In the genomic region with DNA sequence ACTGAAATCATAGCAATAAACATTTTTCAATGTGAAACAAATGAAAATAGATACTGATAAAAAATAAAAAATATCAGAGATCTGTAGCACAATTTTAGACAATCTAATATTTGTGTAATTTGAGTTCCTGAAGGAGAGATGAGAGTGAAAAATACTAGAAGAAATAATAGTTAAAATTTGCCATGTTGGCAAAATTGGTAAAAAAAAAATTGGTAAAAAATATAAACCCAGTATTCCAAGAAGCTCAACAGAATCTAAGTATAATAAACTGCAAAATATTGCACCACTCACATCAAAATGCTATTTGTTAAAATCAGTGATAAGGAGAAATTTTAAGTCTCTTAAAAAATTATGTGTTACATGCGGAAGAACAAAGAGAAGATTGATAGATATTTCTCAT, we compare ENCODE assay signal across 38 cellular contexts.
"Had no signal": no experiment of that assay in that cellular context is flagged by ENCODE, and none has a peak within 500 bp of the region (broad histone marks: within the 10 kb centered on the region; RNA-seq: fewer than 3 reads in every experiment).

No MANE protein-coding gene starts in this region.

- ATAC-seq: activated CD8-positive, alpha-beta memory T cell treated with anti-CD3 and anti-CD28 coated beads, Interleukin-2, amount 10 ng/mL, durations not matched to agents 7 days and 5 days; activated CD8-positive, alpha-beta T cell treated with anti-CD3 and anti-CD28 coated beads, Interleukin-2, amount 10 ng/mL, durations not matched to agents 7 days and 5 days; activated naive CD8-positive, alpha-beta T cell treated with anti-CD3 and anti-CD28 coated beads, Interleukin-2, amount 50 U/mL, for 24 hours had no signal

- H3K4me3 ChIP-seq: ascending aorta, cardiac muscle cell had no signal

- H3K9me3 ChIP-seq: ascending aorta had no signal

- H3K36me3 ChIP-seq: ascending aorta, cardiac muscle cell had no signal

- H3K36me3 Mint-ChIP-seq: activated CD8-positive, alpha-beta memory T cell treated with anti-CD3 and anti-CD28 coated beads, Interleukin-2, amount 10 ng/mL, durations not matched to agents 7 days and 5 days; activated naive CD4-positive, alpha-beta T cell treated with anti-CD3 and anti-CD28 coated beads, Interleukin-2, amount 10 ng/mL, durations not matched to agents 7 days and 5 days; activated naive CD4-positive, alpha-beta T cell treated with anti-CD3 and anti-CD28 coated beads, Interleukin-2, amount 50 U/mL, for 24 hours; activated naive CD8-positive, alpha-beta T cell; activated naive CD8-positive, alpha-beta T cell treated with anti-CD3 and anti-CD28 coated beads, Interleukin-2, amount 10 ng/mL, durations not matched to agents 7 days and 5 days; brain had no signal

- H3K27ac ChIP-seq: ascending aorta, cardiac muscle cell, VCaP had no signal

- H3K9me3 Mint-ChIP-seq: activated CD4-positive, alpha-beta memory T cell treated with anti-CD3 and anti-CD28 coated beads, Interleukin-2, amount 10 ng/mL, durations not matched to agents 7 days and 5 days; activated CD4-positive, alpha-beta T cell treated with anti-CD3 and anti-CD28 coated beads, Interleukin-2, amount 10 ng/mL, durations not matched to agents 24 days and 14 days; brain had no signal

- H3K27ac Mint-ChIP-seq: activated B cell treated with CpG ODN at 0.5 μM for 24 hours; activated CD4-positive, alpha-beta memory T cell treated with anti-CD3 and anti-CD28 coated beads, Interleukin-2, amount 10 ng/mL, durations not matched to agents 7 days and 5 days; activated CD4-positive, alpha-beta T cell treated with anti-CD3 and anti-CD28 coated beads, Interleukin-2, amount 10 ng/mL, durations not matched to agents 24 days and 14 days; activated CD8-positive, alpha-beta memory T cell treated with anti-CD3 and anti-CD28 coated beads, Interleukin-2, amount 10 ng/mL, durations not matched to agents 7 days and 5 days; activated CD8-positive, alpha-beta T cell treated with anti-CD3 and anti-CD28 coated beads, Interleukin-2, amount 10 ng/mL, durations not matched to agents 7 days and 5 days; activated naive CD4-positive, alpha-beta T cell treated with anti-CD3 and anti-CD28 coated beads, Interleukin-2, amount 10 ng/mL, durations not matched to agents 7 days and 5 days; activated naive CD4-positive, alpha-beta T cell treated with anti-CD3 and anti-CD28 coated beads, Interleukin-2, amount 50 U/mL, for 24 hours; activated naive CD8-positive, alpha-beta T cell; activated naive CD8-positive, alpha-beta T cell treated with anti-CD3 and anti-CD28 coated beads, Interleukin-2, amount 10 ng/mL, durations not matched to agents 7 days and 5 days; activated naive CD8-positive, alpha-beta T cell treated with anti-CD3 and anti-CD28 coated beads, Interleukin-2, amount 50 U/mL, for 24 hours; activated T-cell treated with anti-CD3 and anti-CD28 coated beads, Interleukin-2, amount 50 U/mL, for 24 hours; activated T-helper 2 cell treated with anti-CD3 and anti-CD28 coated beads, Interferon-gamma antibody, Interleukin-2, Interleukin-4, amounts not matched to agents 10 μg/mL and 5 μg/mL and 100 μg/mL, durations not matched to agents 14 hours and 24 hours and 36 hours; brain; T-helper 1 cell treated with Interleukin-12 subunit alpha and Interleukin-12 subunit beta and Interleukin-4 antibody, amounts not matched to agents 30 μg/mL and 1 μg/mL, for 36 hours; T-helper 2 cell treated with Interferon-gamma antibody and Interleukin-4, amounts not matched to agents 5 μg/mL and 100 μg/mL, for 36 hours had no signal

- H3K4me1 ChIP-seq: ascending aorta had no signal

- H3K27me3 Mint-ChIP-seq: activated B cell treated with CpG ODN at 0.5 μM for 24 hours; activated CD4-positive, alpha-beta memory T cell treated with anti-CD3 and anti-CD28 coated beads, Interleukin-2, amount 10 ng/mL, durations not matched to agents 7 days and 5 days; activated CD4-positive, alpha-beta T cell treated with anti-CD3 and anti-CD28 coated beads, Interleukin-2, amount 10 ng/mL, durations not matched to agents 24 days and 14 days; activated CD8-positive, alpha-beta memory T cell treated with anti-CD3 and anti-CD28 coated beads, Interleukin-2, amount 10 ng/mL, durations not matched to agents 7 days and 5 days; activated naive CD4-positive, alpha-beta T cell treated with anti-CD3 and anti-CD28 coated beads, Interleukin-2, amount 10 ng/mL, durations not matched to agents 7 days and 5 days; activated naive CD4-positive, alpha-beta T cell treated with anti-CD3 and anti-CD28 coated beads, Interleukin-2, amount 50 U/mL, for 24 hours; activated naive CD8-positive, alpha-beta T cell; activated naive CD8-positive, alpha-beta T cell treated with anti-CD3 and anti-CD28 coated beads, Interleukin-2, amount 10 ng/mL, durations not matched to agents 7 days and 5 days; activated naive CD8-positive, alpha-beta T cell treated with anti-CD3 and anti-CD28 coated beads, Interleukin-2, amount 50 U/mL, for 24 hours; activated T-cell treated with anti-CD3 and anti-CD28 coated beads, Interleukin-2, amount 50 U/mL, for 24 hours; central memory CD8-positive, alpha-beta T cell had no signal

- H3K27me3 ChIP-seq: ascending aorta, cardiac muscle cell had no signal

- DNase-seq: activated B cell treated with CpG ODN at 0.5 μM for 24 hours; activated CD4-positive, alpha-beta memory T cell treated with anti-CD3 and anti-CD28 coated beads, Interleukin-2, amount 10 ng/mL, durations not matched to agents 7 days and 5 days; activated CD4-positive, alpha-beta T cell treated with anti-CD3 and anti-CD28 coated beads for 4 hours; activated CD4-positive, alpha-beta T cell treated with anti-CD3 and anti-CD28 coated beads, Interleukin-2, amount 10 ng/mL, durations not matched to agents 24 days and 14 days; activated CD4-positive, alpha-beta T cell treated with anti-CD3 and anti-CD28 coated beads, Interleukin-2, amount 50 U/mL, for 1 hour; activated CD4-positive, alpha-beta T cell treated with anti-CD3 and anti-CD28 coated beads, Interleukin-2, amount 50 U/mL, for 48 hours; activated CD4-positive, CD25-positive, alpha-beta regulatory T cell treated with anti-CD3 and anti-CD28 coated beads, Interleukin-2, amount 50 U/mL, for 72 hours; activated CD8-positive, alpha-beta memory T cell treated with anti-CD3 and anti-CD28 coated beads for 24 hours; activated CD8-positive, alpha-beta memory T cell treated with anti-CD3 and anti-CD28 coated beads, Interleukin-2, amount 10 ng/mL, durations not matched to agents 7 days and 5 days; activated CD8-positive, alpha-beta memory T cell treated with anti-CD3 and anti-CD28 coated beads, Interleukin-2, amount 50 U/mL, for 48 hours; activated CD8-positive, alpha-beta T cell treated with anti-CD3 and anti-CD28 coated beads, Interleukin-2, amount 10 ng/mL, durations not matched to agents 7 days and 5 days; activated effector memory CD4-positive, alpha-beta T cell treated with Interleukin-2 at 50 U/mL for 16 hours; activated gamma-delta T cell; activated naive CD4-positive, alpha-beta T cell treated with anti-CD3 and anti-CD28 coated beads, Interleukin-2, amount 10 ng/mL, durations not matched to agents 7 days and 5 days; activated naive CD4-positive, alpha-beta T cell treated with Interleukin-2 at 50 U/mL for 16 hours; activated naive CD8-positive, alpha-beta T cell treated with anti-CD3 and anti-CD28 coated beads, Interleukin-2, amount 10 ng/mL, durations not matched to agents 7 days and 5 days; activated naive CD8-positive, alpha-beta T cell treated with anti-CD3 and anti-CD28 coated beads, Interleukin-2, amount 50 U/mL, for 24 hours; activated T-cell treated with anti-CD3 and anti-CD28 coated beads, Interleukin-2, amount 50 U/mL, for 24 hours; activated T-cell treated with anti-CD3 and anti-CD28 coated beads, Interleukin-2, amount 50 U/mL, for 48 hours; amygdala; anterior cingulate cortex; caudate nucleus; SW 1271; T-helper 1 cell; T-helper 2 cell; T-helper 9 cell had no signal

- FAIRE-seq: bronchial epithelial cell, TTC549 had no signal

- H3K4me1 Mint-ChIP-seq: activated B cell treated with CpG ODN at 0.5 μM for 24 hours; activated CD4-positive, alpha-beta memory T cell treated with anti-CD3 and anti-CD28 coated beads, Interleukin-2, amount 10 ng/mL, durations not matched to agents 7 days and 5 days; activated CD4-positive, alpha-beta T cell treated with anti-CD3 and anti-CD28 coated beads, Interleukin-2, amount 10 ng/mL, durations not matched to agents 24 days and 14 days; activated CD8-positive, alpha-beta memory T cell treated with anti-CD3 and anti-CD28 coated beads, Interleukin-2, amount 10 ng/mL, durations not matched to agents 7 days and 5 days; activated naive CD4-positive, alpha-beta T cell treated with anti-CD3 and anti-CD28 coated beads, Interleukin-2, amount 10 ng/mL, durations not matched to agents 7 days and 5 days; activated naive CD4-positive, alpha-beta T cell treated with anti-CD3 and anti-CD28 coated beads, Interleukin-2, amount 50 U/mL, for 24 hours; activated naive CD8-positive, alpha-beta T cell treated with anti-CD3 and anti-CD28 coated beads, Interleukin-2, amount 10 ng/mL, durations not matched to agents 7 days and 5 days; activated naive CD8-positive, alpha-beta T cell treated with anti-CD3 and anti-CD28 coated beads, Interleukin-2, amount 50 U/mL, for 24 hours; brain; central memory CD8-positive, alpha-beta T cell had no signal

- H3K4me3 Mint-ChIP-seq: activated B cell treated with CpG ODN at 0.5 μM for 24 hours; activated CD4-positive, alpha-beta memory T cell treated with anti-CD3 and anti-CD28 coated beads, Interleukin-2, amount 10 ng/mL, durations not matched to agents 7 days and 5 days; activated CD4-positive, alpha-beta T cell treated with anti-CD3 and anti-CD28 coated beads, Interleukin-2, amount 10 ng/mL, durations not matched to agents 24 days and 14 days; activated CD8-positive, alpha-beta memory T cell treated with anti-CD3 and anti-CD28 coated beads, Interleukin-2, amount 10 ng/mL, durations not matched to agents 7 days and 5 days; activated CD8-positive, alpha-beta T cell treated with anti-CD3 and anti-CD28 coated beads, Interleukin-2, amount 10 ng/mL, durations not matched to agents 7 days and 5 days; activated naive CD4-positive, alpha-beta T cell treated with anti-CD3 and anti-CD28 coated beads, Interleukin-2, amount 10 ng/mL, durations not matched to agents 7 days and 5 days; activated naive CD4-positive, alpha-beta T cell treated with anti-CD3 and anti-CD28 coated beads, Interleukin-2, amount 50 U/mL, for 24 hours; activated naive CD8-positive, alpha-beta T cell; activated naive CD8-positive, alpha-beta T cell treated with anti-CD3 and anti-CD28 coated beads, Interleukin-2, amount 10 ng/mL, durations not matched to agents 7 days and 5 days; activated naive CD8-positive, alpha-beta T cell treated with anti-CD3 and anti-CD28 coated beads, Interleukin-2, amount 50 U/mL, for 24 hours; activated T-cell treated with anti-CD3 and anti-CD28 coated beads, Interleukin-2, amount 50 U/mL, for 24 hours; brain; central memory CD8-positive, alpha-beta T cell; T-helper 1 cell treated with Interleukin-12 subunit alpha and Interleukin-12 subunit beta and Interleukin-4 antibody, amounts not matched to agents 30 μg/mL and 1 μg/mL, for 36 hours; T-helper 2 cell treated with Interferon-gamma antibody and Interleukin-4, amounts not matched to agents 5 μg/mL and 100 μg/mL, for 36 hours had no signal
